1 cellular context compared by ENCODE assay signal in genomic region chr17:32482568-32483320, GRCh38.
A peak's percentile ranks its signal among the peaks of the same experiment; 100 is the strongest.
TF ChIP-seq lines count a peak whose summit lies in the region.

No MANE protein-coding gene starts in this region.

TF ChIP-seq in GM12878, 131 proteins besides CTCF, POLR2A, EP300 and RAD21:
- TF ChIP-seq EED (IDR thresholded peaks at IDR 0.05; ENCODE audit: low read depth) = peak; percentile 58
- TF ChIP-seq RUNX3 (IDR thresholded peaks at IDR 0.05; ENCODE audit: low read length) = peak; percentile 45
- TF ChIP-seq ETV6 (conservative IDR thresholded peaks at IDR 0.05 in 1 of 2, IDR thresholded peaks at IDR 0.05 in 1 of 2; ENCODE audit: borderline replicate concordance in 1 of 2, low read depth in 1 of 2) = no peak
- TF ChIP-seq POU2F2 (IDR thresholded peaks at IDR 0.05; ENCODE audit: borderline replicate concordance, low read depth, low read length) = no peak
- 0 out of 2 replicates have a peak, but pooled peaks have one; percentile 30 for TF ChIP-seq POLR2AphosphoS5 (IDR thresholded peaks at IDR 0.05; ENCODE audit: low read length)
- TF ChIP-seq POLR2AphosphoS2 (IDR thresholded peaks at IDR 0.05; ENCODE audit: low read depth, low read length) = no peak
- 0 out of 2 replicates have a peak, but pooled peaks have one; percentile 13 for TF ChIP-seq SPI1 (IDR thresholded peaks at IDR 0.05; ENCODE audit: borderline replicate concordance, insufficient read depth, low read depth, low read length)
- TF ChIP-seq PAX5 (IDR thresholded peaks at IDR 0.05; ENCODE audit: borderline replicate concordance, low read depth, low read length) = peak; percentile 9; the same call in 1 of the 2 replicates
- TF ChIP-seq, protein P1, sequence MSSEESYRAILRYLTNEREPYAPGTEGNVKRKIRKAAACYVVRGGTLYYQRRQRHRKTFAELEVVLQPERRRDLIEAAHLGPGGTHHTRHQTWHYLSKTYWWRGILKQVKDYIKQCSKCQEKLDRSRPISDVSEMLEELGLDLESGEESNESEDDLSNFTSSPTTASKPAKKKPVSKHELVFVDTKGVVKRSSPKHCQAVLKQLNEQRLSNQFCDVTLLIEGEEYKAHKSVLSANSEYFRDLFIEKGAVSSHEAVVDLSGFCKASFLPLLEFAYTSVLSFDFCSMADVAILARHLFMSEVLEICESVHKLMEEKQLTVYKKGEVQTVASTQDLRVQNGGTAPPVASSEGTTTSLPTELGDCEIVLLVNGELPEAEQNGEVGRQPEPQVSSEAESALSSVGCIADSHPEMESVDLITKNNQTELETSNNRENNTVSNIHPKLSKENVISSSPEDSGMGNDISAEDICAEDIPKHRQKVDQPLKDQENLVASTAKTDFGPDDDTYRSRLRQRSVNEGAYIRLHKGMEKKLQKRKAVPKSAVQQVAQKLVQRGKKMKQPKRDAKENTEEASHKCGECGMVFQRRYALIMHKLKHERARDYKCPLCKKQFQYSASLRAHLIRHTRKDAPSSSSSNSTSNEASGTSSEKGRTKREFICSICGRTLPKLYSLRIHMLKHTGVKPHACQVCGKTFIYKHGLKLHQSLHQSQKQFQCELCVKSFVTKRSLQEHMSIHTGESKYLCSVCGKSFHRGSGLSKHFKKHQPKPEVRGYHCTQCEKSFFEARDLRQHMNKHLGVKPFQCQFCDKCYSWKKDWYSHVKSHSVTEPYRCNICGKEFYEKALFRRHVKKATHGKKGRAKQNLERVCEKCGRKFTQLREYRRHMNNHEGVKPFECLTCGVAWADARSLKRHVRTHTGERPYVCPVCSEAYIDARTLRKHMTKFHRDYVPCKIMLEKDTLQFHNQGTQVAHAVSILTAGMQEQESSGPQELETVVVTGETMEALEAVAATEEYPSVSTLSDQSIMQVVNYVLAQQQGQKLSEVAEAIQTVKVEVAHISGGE (CRISPR knock-in tag; IDR thresholded peaks at IDR 0.05) = no peak
